Comparison of ENCODE assay signal across 8 cellular contexts in genomic region chr7:93117852-93118530, GRCh38. TPM values are rescaled to one million over a fixed set of nuclear protein-coding genes. Genes with fewer than 3 reads are reported as not detected.
DNase-seq lines count a peak whose midpoint lies in the region; ATAC-seq and TF ChIP-seq lines count a peak whose summit lies in the region.

TSS of gene SAMD9 (minus strand) at chr7:93117979. CDS start at chr7:93106097, 11,882 bp downstream.

- no peaks in the 10 kb centered on the region for H3K36me3 ChIP-seq in testis (ENCODE audit: low read depth, missing control alignments)

- TF ChIP-seq POLR2A in testis (IDR thresholded peaks at IDR 0.05) = no peak

- intact Hi-C loops in activated CD4-positive, alpha-beta memory T cell treated with anti-CD3 and anti-CD28 coated beads for 36 hours (cut with micrococcal nuclease) = loop anchor here (1.0 to 5.0 kb wide), 8 partner anchors 47 to 884 kb away; partner anchors contain the start of genes BET1 and VPS50
- intact Hi-C loops in testis (cut with DNase I; ENCODE audit: low total_unique reads) = no loop called here

- H3K27me3 ChIP-seq in testis = no peaks in the 10 kb centered on the region

- no peak for TF ChIP-seq CTCF in testis (IDR thresholded peaks at IDR 0.05)

- H3K4me1 ChIP-seq in testis = no peaks in the 10 kb centered on the region

- POLR2A ChIA-PET in activated CD4-positive, alpha-beta memory T cell treated with anti-CD3 and anti-CD28 coated beads for 36 hours (lab: Charles Lee) = interaction anchor here (1.4 kb wide), 1 partner anchor 29 kb away, joined by 4 read pairs; no protein-coding TSS in a partner anchor

- peak within 1 kb of the TSS; percentile 69 for H3K27ac Mint-ChIP-seq in activated CD4-positive, alpha-beta memory T cell treated with anti-CD3 and anti-CD28 coated beads for 36 hours
- H3K27ac Mint-ChIP-seq in natural killer cell treated with Interleukin-12 subunit alpha and Interleukin-12 subunit beta and Interleukin-15 and Interleukin-18, amount 100 ng/mL, for 72 hours = peak within 1 kb of the TSS; percentile 84 to 88

- H3K4me3 ChIP-seq in testis = peak within 1 kb of the TSS; percentile 24 to 43

- H3K9me3 Mint-ChIP-seq in activated CD4-positive, alpha-beta memory T cell treated with anti-CD3 and anti-CD28 coated beads for 36 hours = peaks cover 24% of the 10 kb centered on the region
- H3K9me3 Mint-ChIP-seq in natural killer cell treated with Interleukin-12 subunit alpha and Interleukin-12 subunit beta and Interleukin-15 and Interleukin-18, amount 100 ng/mL, for 72 hours = no peaks in the 10 kb centered on the region

- peaks cover 50% of the 10 kb centered on the region for H3K4me1 Mint-ChIP-seq in activated CD4-positive, alpha-beta memory T cell treated with anti-CD3 and anti-CD28 coated beads for 36 hours (ENCODE audit: low read depth)
- peaks cover 38 to 43% of the 10 kb centered on the region in 2 donors for H3K4me1 Mint-ChIP-seq in natural killer cell treated with Interleukin-12 subunit alpha and Interleukin-12 subunit beta and Interleukin-15 and Interleukin-18, amount 100 ng/mL, for 72 hours (ENCODE audit: low read depth in 2 of 2)

- ATAC-seq in GM19467 (IDR thresholded peaks at IDR 0.05; ENCODE audit: unreplicated experiment) (peak; percentile 100), HG03558 (IDR thresholded peaks at IDR 0.05; ENCODE audit: extremely low read depth, unreplicated experiment) (peak; percentile 99)
- peak; percentile 97 to 99 for ATAC-seq in natural killer cell treated with Interleukin-12 subunit alpha and Interleukin-12 subunit beta and Interleukin-15 and Interleukin-18, amount 100 ng/mL, for 72 hours

- WGBS in testis, 2 donors = 22 to 27% methylated on average over 4 of the region's 4 CpGs

- no peaks in the 10 kb centered on the region for H3K27me3 Mint-ChIP-seq in activated CD4-positive, alpha-beta memory T cell treated with anti-CD3 and anti-CD28 coated beads for 36 hours
- no peaks in the 10 kb centered on the region for H3K27me3 Mint-ChIP-seq in natural killer cell treated with Interleukin-12 subunit alpha and Interleukin-12 subunit beta and Interleukin-15 and Interleukin-18, amount 100 ng/mL, for 72 hours

- peak; percentile 78 for DNase-seq in COR-L47 (lab: John Stamatoyannopoulos, UW)
- peak; percentile 94 for DNase-seq in NCI-H748 (lab: John Stamatoyannopoulos, UW; ENCODE audit: unreplicated experiment)
- DNase-seq in activated CD4-positive, alpha-beta memory T cell treated with anti-CD3 and anti-CD28 coated beads for 36 hours = peak; percentile 55
- DNase-seq in epidermal melanocyte (ENCODE audit: insufficient read length, low spot score) = peak; percentile 87
- peak; percentile 73 for DNase-seq in natural killer cell treated with Interleukin-12 subunit alpha and Interleukin-12 subunit beta and Interleukin-15 and Interleukin-18, amount 100 ng/mL, for 72 hours (ENCODE audit: low spot score)
- DNase-seq in testis = peak; percentile 76

- H3K27ac ChIP-seq in testis = peak within 1 kb of the TSS; percentile 60 to 66

- H3K9me3 ChIP-seq in testis = no peaks in the 10 kb centered on the region

- CTCF ChIA-PET in activated CD4-positive, alpha-beta memory T cell treated with anti-CD3 and anti-CD28 coated beads for 36 hours (lab: Charles Lee) = interaction anchor here (1.1 to 1.7 kb wide), 4 partner anchors 68 to 670 kb away, joined by 4 to 8 read pairs (median 5); partner anchors contain the start of gene GATAD1

- peaks cover 32% of the 10 kb centered on the region for H3K36me3 Mint-ChIP-seq in activated CD4-positive, alpha-beta memory T cell treated with anti-CD3 and anti-CD28 coated beads for 36 hours
- H3K36me3 Mint-ChIP-seq in natural killer cell treated with Interleukin-12 subunit alpha and Interleukin-12 subunit beta and Interleukin-15 and Interleukin-18, amount 100 ng/mL, for 72 hours = peaks cover 32% of the 10 kb centered on the region

- H3K4me3 Mint-ChIP-seq in activated CD4-positive, alpha-beta memory T cell treated with anti-CD3 and anti-CD28 coated beads for 36 hours = peak within 1 kb of the TSS; percentile 69
- peak within 1 kb of the TSS; percentile 99 for H3K4me3 Mint-ChIP-seq in natural killer cell treated with Interleukin-12 subunit alpha and Interleukin-12 subunit beta and Interleukin-15 and Interleukin-18, amount 100 ng/mL, for 72 hours

RNA-seq across cellular contexts. Expression of gene SAMD9, which starts in this region (rescaled TPM):
- 1 to 10 TPM; 6.9 to 7.2 TPM for total RNA-seq in activated CD4-positive, alpha-beta memory T cell treated with anti-CD3 and anti-CD28 coated beads for 36 hours
- 10 to 100 TPM; 15.3 to 27.3 TPM for total RNA-seq in natural killer cell treated with Interleukin-12 subunit alpha and Interleukin-12 subunit beta and Interleukin-15 and Interleukin-18, amount 100 ng/mL, for 72 hours
- 1 to 10 TPM; 1.9 to 3.2 TPM for total RNA-seq in testis
- 0.73 TPM for polyA plus RNA-seq in testis (ENCODE audit: insufficient read depth, low read depth, low replicate concordance)

Comparison
In these comparisons a context has a peak if more than half of its experiments do, and no peak if none do; other contexts are left out.
1. Peak in every context shown above with its lines: DNase-seq, ATAC-seq, H3K4me3 ChIP-seq and H3K27ac ChIP-seq.